ENCODE assay signal across 13 cellular contexts in genomic region chr5:11596657-11597071, GRCh38.
"Had no signal": no experiment of that assay in that cellular context is flagged by ENCODE, and none has a peak within 500 bp of the region (broad histone marks: within the 10 kb centered on the region; RNA-seq: fewer than 3 reads in every experiment).

No MANE protein-coding gene starts in this region.

- H3K27me3 Mint-ChIP-seq: activated CD4-positive, alpha-beta T cell treated with anti-CD3 and anti-CD28 coated beads, Interleukin-2, amount 10 ng/mL, durations not matched to agents 24 days and 14 days; activated naive CD4-positive, alpha-beta T cell treated with anti-CD3 and anti-CD28 coated beads, Interleukin-2, amount 10 ng/mL, durations not matched to agents 7 days and 5 days had no signal

- H3K27ac ChIP-seq: brain microvascular endothelial cell, left ventricle myocardium inferior, stomach, thyroid gland, vagina had no signal

- H3K36me3 ChIP-seq: brain microvascular endothelial cell, left ventricle myocardium inferior, stomach, thyroid gland, vagina had no signal

- ATAC-seq: T-cell had no signal

- H3K4me3 Mint-ChIP-seq: activated CD4-positive, alpha-beta T cell treated with anti-CD3 and anti-CD28 coated beads, Interleukin-2, amount 10 ng/mL, durations not matched to agents 24 days and 14 days; activated naive CD4-positive, alpha-beta T cell treated with anti-CD3 and anti-CD28 coated beads, Interleukin-2, amount 10 ng/mL, durations not matched to agents 7 days and 5 days; T-cell had no signal

- H3K36me3 Mint-ChIP-seq: activated naive CD4-positive, alpha-beta T cell treated with anti-CD3 and anti-CD28 coated beads, Interleukin-2, amount 10 ng/mL, durations not matched to agents 7 days and 5 days; T-cell had no signal

- H3K4me1 ChIP-seq: thyroid gland, vagina had no signal

- H3K27me3 ChIP-seq: brain microvascular endothelial cell, stomach, thyroid gland, vagina had no signal

- H3K27ac Mint-ChIP-seq: activated CD4-positive, alpha-beta T cell treated with anti-CD3 and anti-CD28 coated beads, Interleukin-2, amount 10 ng/mL, durations not matched to agents 24 days and 14 days; activated naive CD4-positive, alpha-beta T cell treated with anti-CD3 and anti-CD28 coated beads, Interleukin-2, amount 10 ng/mL, durations not matched to agents 7 days and 5 days; T-cell had no signal

- H3K9me3 Mint-ChIP-seq: activated CD4-positive, alpha-beta T cell treated with anti-CD3 and anti-CD28 coated beads, Interleukin-2, amount 10 ng/mL, durations not matched to agents 24 days and 14 days; activated naive CD4-positive, alpha-beta T cell treated with anti-CD3 and anti-CD28 coated beads, Interleukin-2, amount 10 ng/mL, durations not matched to agents 7 days and 5 days had no signal

- H3K9me3 ChIP-seq: left ventricle myocardium inferior, stomach, thyroid gland, vagina had no signal

- H3K4me1 Mint-ChIP-seq: activated CD4-positive, alpha-beta T cell treated with anti-CD3 and anti-CD28 coated beads, Interleukin-2, amount 10 ng/mL, durations not matched to agents 24 days and 14 days; activated naive CD4-positive, alpha-beta T cell treated with anti-CD3 and anti-CD28 coated beads, Interleukin-2, amount 10 ng/mL, durations not matched to agents 7 days and 5 days; T-cell had no signal

- H3K4me3 ChIP-seq: left ventricle myocardium inferior, stomach, thyroid gland, vagina had no signal

- DNase-seq: activated CD4-positive, alpha-beta T cell treated with anti-CD3 and anti-CD28 coated beads, Interleukin-2, amount 10 ng/mL, durations not matched to agents 24 days and 14 days; activated naive CD4-positive, alpha-beta T cell treated with anti-CD3 and anti-CD28 coated beads, Interleukin-2, amount 10 ng/mL, durations not matched to agents 7 days and 5 days; brain microvascular endothelial cell; cerebellar nuclear complex; dermis blood vessel endothelial cell; left ventricle myocardium inferior; posterior cingulate gyrus; right cardiac atrium; small intestine; stomach; T-cell; thyroid gland had no signal
